Comparison of ENCODE assay signal across 9 cellular contexts in genomic region chr9:134399435-134400056, GRCh38.
DNase-seq lines count a peak whose midpoint lies in the region; ATAC-seq and TF ChIP-seq lines count a peak whose summit lies in the region.
"Had no signal": no experiment of that assay in that cellular context is flagged by ENCODE, and none has a peak within 500 bp of the region (broad histone marks: within the 10 kb centered on the region; RNA-seq: fewer than 3 reads in every experiment).

No MANE protein-coding gene starts in this region.

- H3K27me3 Mint-ChIP-seq in activated CD4-positive, alpha-beta memory T cell treated with anti-CD3 and anti-CD28 coated beads for 36 hours = no peaks in the 10 kb centered on the region
- H3K27me3 Mint-ChIP-seq in activated CD4-positive, alpha-beta memory T cell treated with anti-CD3 and anti-CD28 coated beads, Interleukin-2, amount 10 ng/mL, durations not matched to agents 7 days and 5 days = no peaks in the 10 kb centered on the region

- H3K27ac ChIP-seq in OCI-LY3 (ENCODE audit: low read length) (no peak overlapping the region), suprapubic skin (no peak overlapping the region)

- no CpG with 5 or more reads among the region's 2 CpGs for WGBS in suprapubic skin

- H3K36me3 ChIP-seq in OCI-LY3 (replicated peaks; ENCODE audit: low read depth, low read length) = peaks cover 27% of the 10 kb centered on the region
- peaks cover 6% of the 10 kb centered on the region for H3K36me3 ChIP-seq in suprapubic skin

- CTCF ChIA-PET in activated CD4-positive, alpha-beta memory T cell treated with anti-CD3 and anti-CD28 coated beads for 36 hours (lab: Charles Lee) = interaction anchor here (1.1 to 1.4 kb wide), 4 partner anchors 8 to 235 kb away, joined by 3 to 4 read pairs (median 3); partner anchors contain the start of gene RNU6ATAC
- CTCF ChIA-PET in activated CD4-positive, alpha-beta memory T cell treated with anti-CD3 and anti-CD28 coated beads, Interleukin-2, amount 10 ng/mL, durations not matched to agents 7 days and 5 days (lab: Charles Lee) = no interaction called here

- TF ChIP-seq EP300 in suprapubic skin (IDR thresholded peaks at IDR 0.05) = no peak

- no peak overlapping the region for H3K9ac ChIP-seq in OCI-LY3 (ENCODE audit: low read length)

- H2AFZ ChIP-seq in OCI-LY3 (ENCODE audit: low read depth, low read length) = no peak overlapping the region

- TF ChIP-seq POLR2A in suprapubic skin (IDR thresholded peaks at IDR 0.05) = no peak

- H3K9me3 Mint-ChIP-seq in activated CD4-positive, alpha-beta memory T cell treated with anti-CD3 and anti-CD28 coated beads for 36 hours = peaks cover 8% of the 10 kb centered on the region
- H3K9me3 Mint-ChIP-seq in activated CD4-positive, alpha-beta memory T cell treated with anti-CD3 and anti-CD28 coated beads, Interleukin-2, amount 10 ng/mL, durations not matched to agents 7 days and 5 days = peaks cover 4% of the 10 kb centered on the region

- DNase-seq in activated CD4-positive, alpha-beta memory T cell treated with anti-CD3 and anti-CD28 coated beads for 36 hours = peak; percentile 37
- DNase-seq in activated CD4-positive, alpha-beta memory T cell treated with anti-CD3 and anti-CD28 coated beads, Interleukin-2, amount 10 ng/mL, durations not matched to agents 7 days and 5 days = no peak
- peak; percentile 42 for DNase-seq in fibroblast of peridontal ligament (ENCODE audit: extremely low read depth)
- no peak for DNase-seq in suprapubic skin (ENCODE audit: low spot score in 2 of 2)
- no peak for DNase-seq in cerebellar nuclear complex (lab: John Stamatoyannopoulos, UW)
- DNase-seq in GM19238 (ENCODE audit: insufficient read length, low spot score) = no peak
- DNase-seq: activated T-cell treated with anti-CD3 and anti-CD28 coated beads for 4 hours had no signal

- intact Hi-C loops in activated CD4-positive, alpha-beta memory T cell treated with anti-CD3 and anti-CD28 coated beads for 36 hours (cut with micrococcal nuclease) = loop anchor here (10.0 kb wide), 2 partner anchors 335 to 1025 kb away; partner anchors contain the start of genes BRD3, STKLD1 and SURF4

- no peak overlapping the region for H3K4me2 ChIP-seq in OCI-LY3 (ENCODE audit: low read length)

- peaks cover 51% of the 10 kb centered on the region for H3K79me2 ChIP-seq in OCI-LY3 (ENCODE audit: low read length)

- H3K4me1 ChIP-seq in OCI-LY3 (ENCODE audit: low read length) = peaks cover 52% of the 10 kb centered on the region
- H3K4me1 ChIP-seq in suprapubic skin = peaks cover 79% of the 10 kb centered on the region

- no peak overlapping the region for H3K27ac Mint-ChIP-seq in activated CD4-positive, alpha-beta memory T cell treated with anti-CD3 and anti-CD28 coated beads for 36 hours
- no peak overlapping the region for H3K27ac Mint-ChIP-seq in activated CD4-positive, alpha-beta memory T cell treated with anti-CD3 and anti-CD28 coated beads, Interleukin-2, amount 10 ng/mL, durations not matched to agents 7 days and 5 days

- H3K27me3 ChIP-seq in OCI-LY3 (ENCODE audit: low read depth, low read length) (no peaks in the 10 kb centered on the region), suprapubic skin (no peaks in the 10 kb centered on the region)

- ATAC-seq in GM21526 (IDR thresholded peaks at IDR 0.05; ENCODE audit: low FRiP score, unreplicated experiment) = no peak

- H3K4me3 ChIP-seq in OCI-LY3 (ENCODE audit: low read length) (no peak overlapping the region), suprapubic skin (no peak overlapping the region)

- H3K36me3 Mint-ChIP-seq in activated CD4-positive, alpha-beta memory T cell treated with anti-CD3 and anti-CD28 coated beads for 36 hours = peaks cover 4% of the 10 kb centered on the region
- peaks cover 4% of the 10 kb centered on the region for H3K36me3 Mint-ChIP-seq in activated CD4-positive, alpha-beta memory T cell treated with anti-CD3 and anti-CD28 coated beads, Interleukin-2, amount 10 ng/mL, durations not matched to agents 7 days and 5 days (ENCODE audit: low read depth)

- TF ChIP-seq CTCF in OCI-LY3 (IDR thresholded peaks at IDR 0.05; ENCODE audit: low read depth, low read length) (peak; percentile 56), suprapubic skin (IDR thresholded peaks at IDR 0.05) (peak; percentile 30 to 54)

- peaks cover 54% of the 10 kb centered on the region for H4K20me1 ChIP-seq in OCI-LY3 (ENCODE audit: insufficient read depth, low read length)

- peaks cover 41% of the 10 kb centered on the region for H3K4me1 Mint-ChIP-seq in activated CD4-positive, alpha-beta memory T cell treated with anti-CD3 and anti-CD28 coated beads for 36 hours (ENCODE audit: low read depth)
- peaks cover 47% of the 10 kb centered on the region for H3K4me1 Mint-ChIP-seq in activated CD4-positive, alpha-beta memory T cell treated with anti-CD3 and anti-CD28 coated beads, Interleukin-2, amount 10 ng/mL, durations not matched to agents 7 days and 5 days

- POLR2A ChIA-PET in activated CD4-positive, alpha-beta memory T cell treated with anti-CD3 and anti-CD28 coated beads for 36 hours (lab: Charles Lee) = no interaction called here
- POLR2A ChIA-PET in activated CD4-positive, alpha-beta memory T cell treated with anti-CD3 and anti-CD28 coated beads, Interleukin-2, amount 10 ng/mL, durations not matched to agents 7 days and 5 days (lab: Charles Lee) = no interaction called here

- H3K4me3 Mint-ChIP-seq in activated CD4-positive, alpha-beta memory T cell treated with anti-CD3 and anti-CD28 coated beads for 36 hours = no peak overlapping the region
- H3K4me3 Mint-ChIP-seq in activated CD4-positive, alpha-beta memory T cell treated with anti-CD3 and anti-CD28 coated beads, Interleukin-2, amount 10 ng/mL, durations not matched to agents 7 days and 5 days = no peak overlapping the region

- H3K9me3 ChIP-seq in OCI-LY3 (ENCODE audit: insufficient read depth, low read length) (no peaks in the 10 kb centered on the region), suprapubic skin (no peaks in the 10 kb centered on the region)

Comparison
In these comparisons a context has a peak if more than half of its experiments do, and no peak if none do; other contexts are left out.
1. DNase-seq: peak in activated CD4-positive, alpha-beta memory T cell treated with anti-CD3 and anti-CD28 coated beads for 36 hours (single experiment) and fibroblast of peridontal ligament (single experiment); none in activated CD4-positive, alpha-beta memory T cell treated with anti-CD3 and anti-CD28 coated beads, Interleukin-2, amount 10 ng/mL, durations not matched to agents 7 days and 5 days (single experiment), suprapubic skin (0 of 2), cerebellar nuclear complex (0 of 2) and GM19238 (single experiment).